ENCODE assay signal across 29 cellular contexts in the genomic region with DNA sequence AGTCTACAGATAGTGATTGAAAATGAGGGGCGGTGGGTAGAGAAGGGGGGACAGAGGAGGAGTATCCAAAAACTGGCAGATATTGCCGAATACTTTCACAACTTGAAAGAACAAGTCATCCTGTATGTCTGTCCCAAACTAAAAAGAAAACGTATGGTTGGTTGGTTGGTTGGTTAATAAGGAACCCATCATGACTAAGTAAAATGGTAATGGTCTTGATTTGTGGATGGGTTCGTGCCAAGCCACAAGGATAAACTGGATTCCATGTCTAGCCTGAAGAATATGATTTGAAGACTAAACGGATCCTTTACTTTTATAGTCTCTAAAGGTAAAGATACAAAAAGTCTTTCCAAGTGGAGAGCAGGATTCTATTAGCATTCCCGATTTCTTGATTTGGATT.
"Had no signal": no experiment of that assay in that cellular context is flagged by ENCODE, and none has a peak within 500 bp of the region (broad histone marks: within the 10 kb centered on the region; RNA-seq: fewer than 3 reads in every experiment).

No MANE protein-coding gene starts in this region.

- H3K27ac ChIP-seq: left ventricle myocardium inferior, neural progenitor cell, neutrophil, parathyroid adenoma, psoas muscle, skin epidermis, suprapubic skin, thoracic aorta, tibial artery, upper lobe of right lung, uterus had no signal

- H3K9me3 Mint-ChIP-seq: mesothelial cell of epicardium; naive B cell; natural killer cell; stimulated activated effector memory CD8-positive, alpha-beta T cell treated with anti-CD3 and anti-CD28 coated beads, Interleukin-12 subunit alpha, Interleukin-12 subunit beta, amount 100 ng/mL, for 72 hours; stimulated activated naive CD8-positive, alpha-beta T cell treated with anti-CD3 and anti-CD28 coated beads, Interleukin-15, Interleukin-2, amounts not matched to agents 100 ng/mL and 50 ng/mL, for 24 hours had no signal

- H3K4me1 Mint-ChIP-seq: naive B cell; natural killer cell; stimulated activated effector memory CD8-positive, alpha-beta T cell treated with anti-CD3 and anti-CD28 coated beads, Interleukin-12 subunit alpha, Interleukin-12 subunit beta, amount 100 ng/mL, for 72 hours had no signal

- H3K79me2 ChIP-seq: parathyroid adenoma had no signal

- H3K27ac Mint-ChIP-seq: mesothelial cell of epicardium; natural killer cell; neural progenitor cell; stimulated activated effector memory CD8-positive, alpha-beta T cell treated with anti-CD3 and anti-CD28 coated beads, Interleukin-12 subunit alpha, Interleukin-12 subunit beta, amount 100 ng/mL, for 72 hours; stimulated activated naive CD8-positive, alpha-beta T cell treated with anti-CD3 and anti-CD28 coated beads, Interleukin-15, Interleukin-2, amounts not matched to agents 100 ng/mL and 50 ng/mL, for 24 hours had no signal

- ATAC-seq: natural killer cell; psoas muscle; right cardiac atrium; sciatic nerve; stimulated activated effector memory CD8-positive, alpha-beta T cell treated with anti-CD3 and anti-CD28 coated beads, Interleukin-12 subunit alpha, Interleukin-12 subunit beta, amount 100 ng/mL, for 72 hours; upper lobe of right lung had no signal

- H3K4me3 Mint-ChIP-seq: mesothelial cell of epicardium; natural killer cell; nephron progenitor cell; neural progenitor cell; stimulated activated effector memory CD8-positive, alpha-beta T cell treated with anti-CD3 and anti-CD28 coated beads, Interleukin-12 subunit alpha, Interleukin-12 subunit beta, amount 100 ng/mL, for 72 hours; stimulated activated naive CD8-positive, alpha-beta T cell treated with anti-CD3 and anti-CD28 coated beads, Interleukin-15, Interleukin-2, amounts not matched to agents 100 ng/mL and 50 ng/mL, for 24 hours had no signal

- H3K36me3 Mint-ChIP-seq: natural killer cell had no signal

- H3K4me1 ChIP-seq: parathyroid adenoma, psoas muscle, suprapubic skin, tibial artery, upper lobe of right lung, uterus had no signal

- H3K9ac ChIP-seq: neural progenitor cell, parathyroid adenoma had no signal

- H3K4me2 ChIP-seq: neural progenitor cell had no signal

- FAIRE-seq: keratinocyte had no signal

- H3K4me3 ChIP-seq: left ventricle myocardium inferior, lung, neural progenitor cell, psoas muscle, skin epidermis, suprapubic skin, thoracic aorta, tibial artery, upper lobe of right lung, uterus had no signal

- H3K27me3 Mint-ChIP-seq: naive B cell; stimulated activated naive CD8-positive, alpha-beta T cell treated with anti-CD3 and anti-CD28 coated beads, Interleukin-15, Interleukin-2, amounts not matched to agents 100 ng/mL and 50 ng/mL, for 24 hours had no signal

- H3K27me3 ChIP-seq: neural progenitor cell, neutrophil, suprapubic skin, tibial artery, upper lobe of right lung, uterus had no signal

- H3K9me3 ChIP-seq: left ventricle myocardium inferior, neutrophil, psoas muscle, suprapubic skin, thoracic aorta, tibial artery, upper lobe of right lung, uterus had no signal

- H2AFZ ChIP-seq: neural progenitor cell, parathyroid adenoma had no signal

- H3K36me3 ChIP-seq: neural progenitor cell, neutrophil, thoracic aorta, uterus had no signal

- DNase-seq: hippocampal formation; kidney glomerular epithelial cell; left ventricle myocardium inferior; mesendoderm; naive B cell; natural killer cell; nephron progenitor cell; occipital lobe; psoas muscle; right cardiac atrium; stimulated activated CD4-positive, alpha-beta T cell treated with anti-CD3 and anti-CD28 coated beads, Interleukin-12 subunit alpha, Interleukin-12 subunit beta, amount 100 ng/mL, for 4 hours; stimulated activated CD4-positive, alpha-beta T cell treated with anti-CD3 and anti-CD28 coated beads, Interleukin-4, amount 100 ng/mL, for 24 hours; stimulated activated naive CD4-positive, alpha-beta T cell; tibial artery; trophoblast cell; upper lobe of right lung; uterus had no signal
